ENCODE assay signal across 8 cellular contexts in the genomic region with DNA sequence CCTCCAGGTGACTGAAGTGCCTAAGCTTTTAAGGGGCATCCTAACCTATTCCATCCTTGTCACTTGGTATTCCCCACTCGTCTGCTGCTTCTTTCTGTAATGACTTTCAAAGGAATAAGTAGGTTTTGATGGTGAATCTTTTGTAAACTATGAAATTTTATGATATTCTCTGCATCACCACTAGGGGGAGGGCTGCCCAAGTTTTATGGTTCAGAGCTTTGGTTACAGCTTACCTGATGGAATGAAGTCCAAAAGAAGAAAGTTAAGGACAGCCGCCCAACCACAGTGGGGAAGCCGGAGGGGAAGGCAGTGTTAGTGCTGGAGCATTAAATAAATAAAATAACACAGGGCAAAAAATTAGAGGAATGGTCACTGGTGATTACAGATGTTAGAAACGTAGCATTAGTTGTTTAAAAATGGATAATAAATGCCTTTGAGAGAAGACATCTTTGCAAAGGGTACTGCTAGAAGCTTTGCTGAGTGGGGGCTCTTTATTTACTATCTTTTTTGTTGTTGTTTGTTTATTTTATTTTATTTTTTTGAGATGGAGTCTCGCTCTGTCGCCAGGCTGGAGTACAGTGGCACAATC.
DNase-seq lines count a peak whose midpoint lies in the region; ATAC-seq, FAIRE-seq and TF ChIP-seq lines count a peak whose summit lies in the region.

No MANE protein-coding gene starts in this region.

- ATAC-seq in DND-41 (ENCODE audit: insufficient read depth, low read depth) (no peak; the same call in 2 of the 3 replicates), upper lobe of left lung (ENCODE audit: low FRiP score in 2 of 2) (no peak), GM18858 (IDR thresholded peaks at IDR 0.05; ENCODE audit: unreplicated experiment) (no peak), GM18520 (IDR thresholded peaks at IDR 0.05; ENCODE audit: unreplicated experiment) (no peak)

- H3K79me2 ChIP-seq in DND-41 (ENCODE audit: insufficient read depth, low read length) = no peaks in the 10 kb centered on the region

- TF ChIP-seq POLR2A in H54 (IDR thresholded peaks at IDR 0.05; ENCODE audit: low read depth, low read length) (no peak), upper lobe of left lung (IDR thresholded peaks at IDR 0.05) (no peak)

- no peaks in the 10 kb centered on the region for H3K27me3 ChIP-seq in DND-41 (ENCODE audit: insufficient read depth, low read length, poor library complexity)
- H3K27me3 ChIP-seq in upper lobe of left lung = no peaks in the 10 kb centered on the region

- no peak overlapping the region for H3K9ac ChIP-seq in DND-41 (ENCODE audit: low read depth, low read length)

- no peak overlapping the region for H3K4me3 ChIP-seq in DND-41 (ENCODE audit: low read depth in 1 of 2, low read length in 2 of 2)
- H3K4me3 ChIP-seq in astrocyte of the cerebellum (ENCODE audit: low read depth, low read length) = no peak overlapping the region
- no peak overlapping the region for H3K4me3 ChIP-seq in upper lobe of left lung

- H4K20me1 ChIP-seq in DND-41 (ENCODE audit: insufficient read depth, low read length) = no peaks in the 10 kb centered on the region

- DNase-seq in DND-41 (peak; percentile 24), H54 (ENCODE audit: insufficient read length, low spot score) (peak; percentile 5), NCI-H526 treated with DMSO at 0.1 percent for 48 hours (lab: John Stamatoyannopoulos, UW) (peak; percentile 1), astrocyte of the cerebellum (ENCODE audit: low read depth) (peak; percentile 11), left kidney (ENCODE audit: low read depth, low spot score) (peak; percentile 56), upper lobe of left lung (no peak)

- H3K4me1 ChIP-seq in DND-41 (ENCODE audit: insufficient read depth, low read length) (no peaks in the 10 kb centered on the region), upper lobe of left lung (no peaks in the 10 kb centered on the region)

- TF ChIP-seq CTCF in DND-41 (IDR thresholded peaks at IDR 0.05; ENCODE audit: borderline replicate concordance, extremely low read depth, low read length, poor library complexity, severe bottlenecking) = peak; percentile 73
- TF ChIP-seq CTCF in astrocyte of the cerebellum (IDR thresholded peaks at IDR 0.05; ENCODE audit: low read depth, low read length, missing control alignments) = peak; percentile 82
- TF ChIP-seq CTCF in upper lobe of left lung (IDR thresholded peaks at IDR 0.05) = peak in 5 of 6 experiments; percentile 23 to 57 (median 45)

- in situ Hi-C loops in astrocyte of the cerebellum (cut with HindIII; ENCODE audit: low sequenced_read_pairs) = no loop called here

- no peak overlapping the region for H2AFZ ChIP-seq in DND-41 (ENCODE audit: low read depth, low read length)

- H3K9me3 ChIP-seq in DND-41 (ENCODE audit: insufficient read depth, low read length, severe bottlenecking) (no peaks in the 10 kb centered on the region), upper lobe of left lung (no peaks in the 10 kb centered on the region)

- WGBS in upper lobe of left lung, 2 donors = 54 to 57% methylated on average over 6 of the region's 6 CpGs

- no peak for TF ChIP-seq EP300 in upper lobe of left lung (IDR thresholded peaks at IDR 0.05)

- H3K36me3 ChIP-seq in DND-41 (ENCODE audit: insufficient read depth, low read length) = no peaks in the 10 kb centered on the region
- no peaks in the 10 kb centered on the region for H3K36me3 ChIP-seq in upper lobe of left lung

- H3K27ac ChIP-seq in DND-41 (ENCODE audit: low read length) = no peak overlapping the region
- H3K27ac ChIP-seq in upper lobe of left lung = no peak overlapping the region

- no peak overlapping the region for H3K4me2 ChIP-seq in DND-41 (ENCODE audit: insufficient read depth, low read length)

- FAIRE-seq in H54 (lab: Jason Lieb, UNC) = no peak

Comparison
In these comparisons a context has a peak if more than half of its experiments do, and no peak if none do; other contexts are left out.
1. DNase-seq: peak in DND-41 (single experiment), H54 (single experiment), NCI-H526 treated with DMSO at 0.1 percent for 48 hours (single experiment), astrocyte of the cerebellum (single experiment) and left kidney (single experiment); none in upper lobe of left lung (0 of 2).
2. Peak in every context shown above with its lines, with median percentiles within 50 percentile points of each other: CTCF ChIP-seq.